ENCODE assay signal across 2 cellular contexts in genomic region chr2:53568463-53568862, GRCh38.
TF ChIP-seq lines count a peak whose summit lies in the region.

No MANE protein-coding gene starts in this region.

TF ChIP-seq in IMR-90, 13 proteins besides CTCF, POLR2A, EP300 and RAD21:
- peak; percentile 46 for TF ChIP-seq CEBPB (IDR thresholded peaks at IDR 0.05; ENCODE audit: low read depth, low read length)
- no peak for TF ChIP-seq RFX5 (IDR thresholded peaks at IDR 0.05; ENCODE audit: low read depth, low read length)

TF ChIP-seq in SK-N-SH treated with all-trans-retinoic acid at 6 μM for 48 hours, 23 proteins besides CTCF, POLR2A, EP300 and RAD21:
- no peak for TF ChIP-seq ZNF565 (CRISPR knock-in tag; conservative IDR thresholded peaks at IDR 0.05; ENCODE audit: low read depth)
- no peak for TF ChIP-seq RARB (CRISPR knock-in tag; IDR thresholded peaks at IDR 0.05)
- TF ChIP-seq ESRRG (CRISPR knock-in tag; IDR thresholded peaks at IDR 0.05), result no peak
- TF ChIP-seq ISL1 (CRISPR knock-in tag; IDR thresholded peaks at IDR 0.05), result no peak
- TF ChIP-seq, protein P1, sequence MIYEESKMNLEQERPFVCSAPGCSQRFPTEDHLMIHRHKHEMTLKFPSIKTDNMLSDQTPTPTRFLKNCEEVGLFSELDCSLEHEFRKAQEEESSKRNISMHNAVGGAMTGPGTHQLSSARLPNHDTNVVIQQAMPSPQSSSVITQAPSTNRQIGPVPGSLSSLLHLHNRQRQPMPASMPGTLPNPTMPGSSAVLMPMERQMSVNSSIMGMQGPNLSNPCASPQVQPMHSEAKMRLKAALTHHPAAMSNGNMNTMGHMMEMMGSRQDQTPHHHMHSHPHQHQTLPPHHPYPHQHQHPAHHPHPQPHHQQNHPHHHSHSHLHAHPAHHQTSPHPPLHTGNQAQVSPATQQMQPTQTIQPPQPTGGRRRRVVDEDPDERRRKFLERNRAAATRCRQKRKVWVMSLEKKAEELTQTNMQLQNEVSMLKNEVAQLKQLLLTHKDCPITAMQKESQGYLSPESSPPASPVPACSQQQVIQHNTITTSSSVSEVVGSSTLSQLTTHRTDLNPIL (CRISPR knock-in tag; IDR thresholded peaks at IDR 0.05; ENCODE audit: low read depth), result no peak
- no peak for TF ChIP-seq GLIS3 (CRISPR knock-in tag; IDR thresholded peaks at IDR 0.05)
- no peak for TF ChIP-seq CSRNP3 (CRISPR knock-in tag; IDR thresholded peaks at IDR 0.05)
- no peak for TF ChIP-seq ZFP30 (CRISPR knock-in tag; IDR thresholded peaks at IDR 0.05)
- TF ChIP-seq ZC3H10 (CRISPR knock-in tag; IDR thresholded peaks at IDR 0.05), result no peak
- no peak for TF ChIP-seq ZFP3 (CRISPR knock-in tag; IDR thresholded peaks at IDR 0.05)
- no peak for TF ChIP-seq ZNF8 (CRISPR knock-in tag; IDR thresholded peaks at IDR 0.05)
- TF ChIP-seq ZNF70 (CRISPR knock-in tag; IDR thresholded peaks at IDR 0.05), result no peak
